Comparison of ENCODE assay signal across 1 cellular context in genomic region chr9:132988244-132989013, GRCh38.
TF ChIP-seq lines count a peak whose summit lies in the region.

No MANE protein-coding gene starts in this region.

TF ChIP-seq in K562, 482 proteins besides CTCF, POLR2A, EP300 and RAD21:
- TF ChIP-seq PREB (CRISPR knock-in tag; IDR thresholded peaks at IDR 0.05), result no peak
- no peak for TF ChIP-seq IRF2 (CRISPR knock-in tag; IDR thresholded peaks at IDR 0.05)
- no peak for TF ChIP-seq CEBPB (tag; IDR thresholded peaks at IDR 0.05)
- no peak for TF ChIP-seq ZNF707 (CRISPR knock-in tag; conservative IDR thresholded peaks at IDR 0.05)
- no peak for TF ChIP-seq SREBF2 (CRISPR knock-in tag; IDR thresholded peaks at IDR 0.05)
- no peak for TF ChIP-seq PTBP1 (IDR thresholded peaks at IDR 0.05; ENCODE audit: low read depth, low read length)
- no peak for TF ChIP-seq ZNF280B (CRISPR knock-in tag; IDR thresholded peaks at IDR 0.05)
- TF ChIP-seq SIRT6 (IDR thresholded peaks at IDR 0.05; ENCODE audit: low read depth, low read length), result no peak
- no peak for TF ChIP-seq SETDB1 (IDR thresholded peaks at IDR 0.05; ENCODE audit: low read length)
- no peak for TF ChIP-seq ARID4B (CRISPR knock-in tag; IDR thresholded peaks at IDR 0.05)
- no peak for TF ChIP-seq RBM15 (IDR thresholded peaks at IDR 0.05; ENCODE audit: insufficient read depth, low read length)
- TF ChIP-seq BRD9 (IDR thresholded peaks at IDR 0.05; ENCODE audit: low read depth, partially characterized antibody), result peak; percentile 98
- TF ChIP-seq CTCFL (IDR thresholded peaks at IDR 0.05; ENCODE audit: borderline replicate concordance, insufficient read depth, low read depth, low read length, poor library complexity, severe bottlenecking), result no peak
- TF ChIP-seq RBM25 (IDR thresholded peaks at IDR 0.05; ENCODE audit: low read depth, low read length, severe bottlenecking), result peak; percentile 36
- no peak for TF ChIP-seq ZNF212 (CRISPR knock-in tag; IDR thresholded peaks at IDR 0.05)
- TF ChIP-seq BCOR (IDR thresholded peaks at IDR 0.05), result peak; percentile 68
- TF ChIP-seq HMG20A (CRISPR knock-in tag; conservative IDR thresholded peaks at IDR 0.05), result no peak
- no peak for TF ChIP-seq ETS1 (conservative IDR thresholded peaks at IDR 0.05; ENCODE audit: control insufficient read depth, low read depth, low read length)
- TF ChIP-seq ATF7 (IDR thresholded peaks at IDR 0.05), result no peak
- TF ChIP-seq KDM1A (IDR thresholded peaks at IDR 0.05), result peak in 1 of 2 experiments; percentile 60; a peak in 2 of 4 replicates
- TF ChIP-seq FOSL1 (tag; conservative IDR thresholded peaks at IDR 0.05), result no peak
- no peak for TF ChIP-seq MBD1 (CRISPR knock-in tag; IDR thresholded peaks at IDR 0.05)
- no peak for TF ChIP-seq POLR3G (IDR thresholded peaks at IDR 0.05; ENCODE audit: extremely low read depth, insufficient read length, insufficient replicate concordance)
- TF ChIP-seq TAF9B (IDR thresholded peaks at IDR 0.05; ENCODE audit: partially characterized antibody), result no peak
- no peak for TF ChIP-seq ZNF316 (IDR thresholded peaks at IDR 0.05)
- no peak for TF ChIP-seq SFPQ (IDR thresholded peaks at IDR 0.05; ENCODE audit: low read depth, low read length)
- no peak for TF ChIP-seq ZBTB34 (CRISPR knock-in tag; IDR thresholded peaks at IDR 0.05)
- TF ChIP-seq RUNX1 (IDR thresholded peaks at IDR 0.05; ENCODE audit: low read depth), result no peak
- TF ChIP-seq SMARCA5 (IDR thresholded peaks at IDR 0.05), result no peak
- no peak for TF ChIP-seq ELF4 (CRISPR knock-in tag; IDR thresholded peaks at IDR 0.05)
- no peak for TF ChIP-seq E2F8 (IDR thresholded peaks at IDR 0.05; ENCODE audit: low read depth, partially characterized antibody)
- TF ChIP-seq GABPB1 (CRISPR knock-in tag; IDR thresholded peaks at IDR 0.05), result no peak
- no peak for TF ChIP-seq CCAR2 (IDR thresholded peaks at IDR 0.05; ENCODE audit: low read depth, low read length)
- TF ChIP-seq ZNF696 (CRISPR knock-in tag; conservative IDR thresholded peaks at IDR 0.05), result no peak
- TF ChIP-seq ZNF586 (CRISPR knock-in tag; conservative IDR thresholded peaks at IDR 0.05), result no peak
